ENCODE assay signal across 8 cellular contexts in genomic region chr9:6584881-6585597, GRCh38.
DNase-seq lines count a peak whose midpoint lies in the region; ATAC-seq, FAIRE-seq and TF ChIP-seq lines count a peak whose summit lies in the region.

No MANE protein-coding gene starts in this region.

- H3K36me3 ChIP-seq in WERI-Rb-1 (no peaks in the 10 kb centered on the region), keratinocyte (ENCODE audit: control insufficient read depth in 2 of 2, extremely low read depth in 1 of 2, insufficient read depth in 2 of 2, low read length in 2 of 2) (no peaks in the 10 kb centered on the region)
- no peaks in the 10 kb centered on the region for H3K36me3 ChIP-seq in effector memory CD4-positive, alpha-beta T cell (ENCODE audit: control insufficient read depth, insufficient read depth, low read length)

- peak; percentile 71 for FAIRE-seq in keratinocyte (lab: Jason Lieb, UNC)
- FAIRE-seq in HTR-8/SVneo (lab: Jason Lieb, UNC) = no peak

- ATAC-seq in HG03280 (IDR thresholded peaks at IDR 0.05; ENCODE audit: unreplicated experiment) = no peak

- H3K27me3 ChIP-seq in WERI-Rb-1 (ENCODE audit: insufficient read depth, low read depth, severe bottlenecking) = no peaks in the 10 kb centered on the region
- no peaks in the 10 kb centered on the region for H3K27me3 ChIP-seq in keratinocyte (ENCODE audit: control insufficient read depth, extremely low read depth, insufficient read depth, low read length)
- H3K27me3 ChIP-seq in effector memory CD4-positive, alpha-beta T cell (replicated peaks; ENCODE audit: control insufficient read depth, insufficient read depth, low read length, poor library complexity, severe bottlenecking) = no peaks in the 10 kb centered on the region

- no peak overlapping the region for H3K4me3 Mint-ChIP-seq in activated naive CD8-positive, alpha-beta T cell treated with anti-CD3 and anti-CD28 coated beads for 36 hours

- H3K27ac ChIP-seq in WERI-Rb-1 (no peak overlapping the region), keratinocyte (ENCODE audit: control insufficient read depth, insufficient read depth, low read length) (no peak overlapping the region)
- H3K27ac ChIP-seq in effector memory CD4-positive, alpha-beta T cell (ENCODE audit: insufficient read depth, low read length, poor library complexity, severe bottlenecking) = no peak overlapping the region

- H4K20me1 ChIP-seq in keratinocyte (ENCODE audit: control insufficient read depth, extremely low read depth, insufficient read depth, low read length) = no peaks in the 10 kb centered on the region

- DNase-seq in EL = peak; percentile 21
- DNase-seq in KG1 (lab: John Stamatoyannopoulos, UW) = peak; percentile 5
- DNase-seq in WERI-Rb-1 = no peak
- DNase-seq in keratinocyte (ENCODE audit: low read depth, low spot score) = no peak
- DNase-seq in effector memory CD4-positive, alpha-beta T cell = no peak
- no peak for DNase-seq in activated naive CD8-positive, alpha-beta T cell treated with anti-CD3 and anti-CD28 coated beads for 36 hours
- no peak for DNase-seq in HTR-8/SVneo (ENCODE audit: insufficient read length, low spot score)

- H3K36me3 Mint-ChIP-seq in activated naive CD8-positive, alpha-beta T cell treated with anti-CD3 and anti-CD28 coated beads for 36 hours = no peaks in the 10 kb centered on the region

- 0 out of 2 replicates have a peak, but pooled peaks have one; percentile 1 for TF ChIP-seq CTCF in WERI-Rb-1 (IDR thresholded peaks at IDR 0.05; ENCODE audit: low read depth, low read length)
- TF ChIP-seq CTCF in keratinocyte (optimal IDR thresholded peaks at IDR 0.05 in 1 of 3, IDR thresholded peaks at IDR 0.05 in 1 of 3, conservative IDR thresholded peaks at IDR 0.05 in 1 of 3; ENCODE audit: extremely low read depth in 1 of 3, insufficient read depth in 2 of 3, low read length in 3 of 3) = peak in 1 of 3 experiments; percentile 34

- no peaks in the 10 kb centered on the region for H3K9me1 ChIP-seq in keratinocyte (ENCODE audit: control insufficient read depth, extremely low read depth, insufficient read depth, low read length)

- dilution Hi-C loops in keratinocyte (cut with MboI; ENCODE audit: extremely low pct_ligation_motif_present, low sequenced_read_pairs) = no loop called here

- H3K9ac ChIP-seq in keratinocyte (ENCODE audit: control insufficient read depth, extremely low read depth, insufficient read depth, low read length) = no peak overlapping the region

- no peaks in the 10 kb centered on the region for H3K9me3 ChIP-seq in WERI-Rb-1 (ENCODE audit: severe bottlenecking)
- no peaks in the 10 kb centered on the region for H3K9me3 ChIP-seq in keratinocyte (ENCODE audit: control insufficient read depth, low read depth, low read length)
- no peaks in the 10 kb centered on the region for H3K9me3 ChIP-seq in effector memory CD4-positive, alpha-beta T cell (ENCODE audit: control insufficient read depth, low read length)

- no peaks in the 10 kb centered on the region for H3K27me3 Mint-ChIP-seq in activated naive CD8-positive, alpha-beta T cell treated with anti-CD3 and anti-CD28 coated beads for 36 hours

- no peak overlapping the region for H3K4me3 ChIP-seq in WERI-Rb-1 (ENCODE audit: low read depth, low read length)
- no peak overlapping the region for H3K4me3 ChIP-seq in keratinocyte (ENCODE audit: control insufficient read depth in 2 of 3, extremely low read depth in 1 of 3, insufficient read depth in 2 of 3, low read depth in 1 of 3, low read length in 3 of 3)
- no peak overlapping the region for H3K4me3 ChIP-seq in effector memory CD4-positive, alpha-beta T cell (ENCODE audit: insufficient read depth, low read depth, low read length, poor library complexity, severe bottlenecking)

- H3K9me3 Mint-ChIP-seq in activated naive CD8-positive, alpha-beta T cell treated with anti-CD3 and anti-CD28 coated beads for 36 hours = no peaks in the 10 kb centered on the region

- H3K79me2 ChIP-seq in keratinocyte (ENCODE audit: control insufficient read depth, insufficient read depth, low read length) = no peaks in the 10 kb centered on the region

- H3K27ac Mint-ChIP-seq in activated naive CD8-positive, alpha-beta T cell treated with anti-CD3 and anti-CD28 coated beads for 36 hours = no peak overlapping the region

- H3K4me2 ChIP-seq in keratinocyte (ENCODE audit: control insufficient read depth, extremely low read depth, insufficient read depth, low read depth, low read length) = no peak overlapping the region

- H3K4me1 Mint-ChIP-seq in activated naive CD8-positive, alpha-beta T cell treated with anti-CD3 and anti-CD28 coated beads for 36 hours = no peaks in the 10 kb centered on the region

- H2AFZ ChIP-seq in keratinocyte (ENCODE audit: control insufficient read depth, low read length) = no peak overlapping the region

- no peaks in the 10 kb centered on the region for H3K4me1 ChIP-seq in keratinocyte (ENCODE audit: control insufficient read depth, extremely low read depth, insufficient read depth, low read length)
- no peaks in the 10 kb centered on the region for H3K4me1 ChIP-seq in effector memory CD4-positive, alpha-beta T cell (ENCODE audit: control insufficient read depth, insufficient read depth, low read length, poor library complexity, severe bottlenecking)

Comparison
In these comparisons a context has a peak if more than half of its experiments do, and no peak if none do; other contexts are left out.
1. DNase-seq: peak in EL (single experiment) and KG1 (single experiment); none in WERI-Rb-1 (single experiment), keratinocyte (single experiment), effector memory CD4-positive, alpha-beta T cell (0 of 3), activated naive CD8-positive, alpha-beta T cell treated with anti-CD3 and anti-CD28 coated beads for 36 hours (single experiment) and HTR-8/SVneo (single experiment).